In genomic region chr12:124609041-124609984, GRCh38 we compare ENCODE assay signal across 1 cellular context.
TF ChIP-seq lines count a peak whose summit lies in the region.

No MANE protein-coding gene starts in this region.

TF ChIP-seq in K562, 482 proteins besides CTCF, POLR2A, EP300 and RAD21 (continued from another document and continues in another):
- TF ChIP-seq CHD7 (IDR thresholded peaks at IDR 0.05; ENCODE audit: low read depth, low read length) (no peak), ZNF398 (CRISPR knock-in tag; IDR thresholded peaks at IDR 0.05) (no peak), RBM25 (IDR thresholded peaks at IDR 0.05; ENCODE audit: low read depth, low read length, severe bottlenecking) (peak; percentile 94), HNRNPH1 (optimal IDR thresholded peaks at IDR 0.05; ENCODE audit: low read depth, low read length) (no peak), KDM1A (IDR thresholded peaks at IDR 0.05) (peak; percentile 68 to 88), JUND (IDR thresholded peaks at IDR 0.05; ENCODE audit: borderline replicate concordance, low read depth, low read length) (0 out of 2 replicates have a peak, but pooled peaks have one; percentile 6), JUND (tag; IDR thresholded peaks at IDR 0.05; ENCODE audit: borderline replicate concordance, low read depth, low read length) (no peak), BCOR (IDR thresholded peaks at IDR 0.05) (peak; percentile 98), HDAC2 (IDR thresholded peaks at IDR 0.05) (peak; percentile 88), TCF7 (IDR thresholded peaks at IDR 0.05; ENCODE audit: borderline replicate concordance) (peak; percentile 99), ELF1 (tag; IDR thresholded peaks at IDR 0.05) (peak; percentile 48; the same call in 1 of the 2 replicates), TRIM24 (IDR thresholded peaks at IDR 0.05) (no peak), CBX1 (IDR thresholded peaks at IDR 0.05; ENCODE audit: low read depth) (peak; percentile 87; the same call in 1 of the 2 replicates), ZBTB33 (CRISPR knock-in tag; IDR thresholded peaks at IDR 0.05) (0 out of 2 replicates have a peak, but pooled peaks have one; percentile 15), THRA (IDR thresholded peaks at IDR 0.05) (no peak), BRD4 (IDR thresholded peaks at IDR 0.05) (no peak), TCF7L2 (IDR thresholded peaks at IDR 0.05; ENCODE audit: low read depth, low read length) (peak; percentile 83), IRF1 (CRISPR knock-in tag; IDR thresholded peaks at IDR 0.05; ENCODE audit: borderline replicate concordance) (no peak), TEAD1 (CRISPR knock-in tag; IDR thresholded peaks at IDR 0.05) (0 out of 4 replicates have a peak, but pooled peaks of 1 of the 2 experiments have one; percentile 48), CTBP1 (IDR thresholded peaks at IDR 0.05; ENCODE audit: borderline replicate concordance) (peak; percentile 43; the same call in 1 of the 2 replicates), RCOR1 (IDR thresholded peaks at IDR 0.05; ENCODE audit: borderline replicate concordance in 1 of 2, low read depth in 2 of 2, low read length in 2 of 2) (peak; percentile 61 to 75; a peak in 3 of 4 replicates), L3MBTL2 (IDR thresholded peaks at IDR 0.05) (peak; percentile 55; the same call in 1 of the 2 replicates), CREM (IDR thresholded peaks at IDR 0.05; ENCODE audit: low read depth) (peak; percentile 24; the same call in 1 of the 2 replicates), SIN3A (IDR thresholded peaks at IDR 0.05; ENCODE audit: borderline replicate concordance in 2 of 2, control insufficient read depth in 1 of 2, low read depth in 2 of 2, low read length in 2 of 2) (peak in 1 of 2 experiments; percentile 34; a peak in 1 of 4 replicates), NFIX (CRISPR knock-in tag; IDR thresholded peaks at IDR 0.05; ENCODE audit: low read depth) (peak; percentile 22), ZZZ3 (IDR thresholded peaks at IDR 0.05) (no peak), ZNF695 (CRISPR knock-in tag; IDR thresholded peaks at IDR 0.05) (no peak), TAF7 (tag; IDR thresholded peaks at IDR 0.05) (no peak), PTTG1 (tag; IDR thresholded peaks at IDR 0.05; ENCODE audit: low read depth) (no peak), SPI1 (IDR thresholded peaks at IDR 0.05; ENCODE audit: borderline replicate concordance, low read depth, low read length) (peak; percentile 8; the same call in 1 of the 2 replicates), ARID3A (IDR thresholded peaks at IDR 0.05; ENCODE audit: borderline replicate concordance, low read depth, low read length) (no peak), PHB (CRISPR knock-in tag; IDR thresholded peaks at IDR 0.05) (no peak), LEF1 (IDR thresholded peaks at IDR 0.05) (peak; percentile 97), ETS1 (conservative IDR thresholded peaks at IDR 0.05; ENCODE audit: control insufficient read depth, low read depth, low read length) (0 out of 2 replicates have a peak, but pooled peaks have one; percentile 25), RB1 (IDR thresholded peaks at IDR 0.05; ENCODE audit: low read depth) (0 out of 2 replicates have a peak, but pooled peaks have one; percentile 21), USF1 (CRISPR knock-in tag; IDR thresholded peaks at IDR 0.05) (peak; percentile 48), HEY1 (CRISPR knock-in tag; IDR thresholded peaks at IDR 0.05; ENCODE audit: borderline replicate concordance) (no peak), TFAP4 (CRISPR knock-in tag; IDR thresholded peaks at IDR 0.05; ENCODE audit: borderline replicate concordance) (peak; percentile 98), ADNP (tag; IDR thresholded peaks at IDR 0.05) (peak; percentile 91)
